Comparison of ENCODE assay signal across 2 cellular contexts in the genomic region with DNA sequence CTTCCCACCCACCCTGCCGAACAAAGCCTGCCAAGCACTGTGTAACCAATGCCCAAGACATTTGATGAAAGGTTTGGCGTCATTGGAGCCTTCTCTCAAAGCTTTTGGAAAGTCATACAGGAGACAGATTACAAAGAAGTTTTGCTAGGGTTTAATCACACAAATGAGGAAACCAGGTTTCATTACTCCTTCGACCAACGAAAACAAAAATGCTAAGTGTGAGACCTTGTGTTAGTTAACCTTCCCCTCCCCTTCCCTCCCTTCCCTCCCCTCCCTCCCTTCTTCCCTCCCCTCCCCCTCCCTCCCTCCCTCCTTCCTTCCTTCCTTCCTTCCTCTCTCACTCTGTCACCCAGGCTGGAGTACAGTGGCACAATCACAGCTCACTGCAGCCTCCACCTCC.
TF ChIP-seq lines count a peak whose summit lies in the region.

No MANE protein-coding gene starts in this region.

TF ChIP-seq in HepG2, 621 proteins besides CTCF, POLR2A, EP300 and RAD21:
- TF ChIP-seq CEBPB (IDR thresholded peaks at IDR 0.05; ENCODE audit: borderline replicate concordance, low read depth, low read length) (no peak), PCBP2 (optimal IDR thresholded peaks at IDR 0.05; ENCODE audit: low read depth, low read length, poor library complexity, severe bottlenecking) (peak; percentile 34), NFYC (CRISPR knock-in tag; IDR thresholded peaks at IDR 0.05) (no peak), ZNF530 (CRISPR knock-in tag; IDR thresholded peaks at IDR 0.05; ENCODE audit: low read depth) (no peak), HNRNPK (IDR thresholded peaks at IDR 0.05; ENCODE audit: low read depth, low read length, poor library complexity, severe bottlenecking) (peak; percentile 84)

TF ChIP-seq in H1, 55 proteins besides CTCF, POLR2A, EP300 and RAD21:
- TF ChIP-seq EZH2 (IDR thresholded peaks at IDR 0.05; ENCODE audit: low read depth, low read length, severe bottlenecking) (no peak), PHF8 (conservative IDR thresholded peaks at IDR 0.05; ENCODE audit: low read depth, low read length) (no peak), RFX5 (IDR thresholded peaks at IDR 0.05; ENCODE audit: borderline replicate concordance, low read depth, low read length) (no peak), CBX8 (IDR thresholded peaks at IDR 0.05; ENCODE audit: borderline replicate concordance, low read depth, low read length) (no peak), GTF2F1 (IDR thresholded peaks at IDR 0.05; ENCODE audit: borderline replicate concordance, low read depth, low read length) (no peak), ASH2L (IDR thresholded peaks at IDR 0.05; ENCODE audit: low read length) (no peak), TAF1 (IDR thresholded peaks at IDR 0.05; ENCODE audit: low read depth, low read length) (no peak), TBP (IDR thresholded peaks at IDR 0.05; ENCODE audit: low read depth, low read length) (no peak), RBBP5 (IDR thresholded peaks at IDR 0.05; ENCODE audit: borderline replicate concordance, low read depth, low read length) (no peak)
- TF ChIP-seq, protein P1, sequence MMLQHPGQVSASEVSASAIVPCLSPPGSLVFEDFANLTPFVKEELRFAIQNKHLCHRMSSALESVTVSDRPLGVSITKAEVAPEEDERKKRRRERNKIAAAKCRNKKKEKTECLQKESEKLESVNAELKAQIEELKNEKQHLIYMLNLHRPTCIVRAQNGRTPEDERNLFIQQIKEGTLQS (IDR thresholded peaks at IDR 0.05; ENCODE audit: insufficient read depth, low read depth, low read length) = no peak
- TF ChIP-seq, protein P2, sequence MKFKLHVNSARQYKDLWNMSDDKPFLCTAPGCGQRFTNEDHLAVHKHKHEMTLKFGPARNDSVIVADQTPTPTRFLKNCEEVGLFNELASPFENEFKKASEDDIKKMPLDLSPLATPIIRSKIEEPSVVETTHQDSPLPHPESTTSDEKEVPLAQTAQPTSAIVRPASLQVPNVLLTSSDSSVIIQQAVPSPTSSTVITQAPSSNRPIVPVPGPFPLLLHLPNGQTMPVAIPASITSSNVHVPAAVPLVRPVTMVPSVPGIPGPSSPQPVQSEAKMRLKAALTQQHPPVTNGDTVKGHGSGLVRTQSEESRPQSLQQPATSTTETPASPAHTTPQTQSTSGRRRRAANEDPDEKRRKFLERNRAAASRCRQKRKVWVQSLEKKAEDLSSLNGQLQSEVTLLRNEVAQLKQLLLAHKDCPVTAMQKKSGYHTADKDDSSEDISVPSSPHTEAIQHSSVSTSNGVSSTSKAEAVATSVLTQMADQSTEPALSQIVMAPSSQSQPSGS (IDR thresholded peaks at IDR 0.05; ENCODE audit: low read length) = no peak
TF ChIP-seq in H1: peak in this region for 0.
